Comparison of ENCODE assay signal across 16 cellular contexts in the genomic region with DNA sequence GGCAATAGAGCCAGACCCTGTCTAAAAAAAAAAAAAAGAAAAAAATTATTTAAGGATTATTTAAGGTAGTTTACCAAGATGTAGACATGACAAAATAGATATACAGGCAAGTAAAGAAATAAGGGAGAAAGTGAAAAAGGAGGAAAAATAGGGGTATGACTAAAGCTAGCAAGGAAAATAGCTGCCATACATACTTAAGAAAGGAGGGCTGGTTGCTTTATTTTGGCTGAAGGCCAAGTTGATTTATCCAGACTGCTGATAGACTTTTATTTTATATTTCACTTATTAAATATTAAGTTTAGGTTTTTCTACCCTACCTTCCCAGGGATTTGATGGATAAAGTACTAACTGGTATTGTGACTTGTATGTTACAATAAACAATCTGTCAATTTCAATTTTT. TPM values are rescaled to one million over a fixed set of nuclear protein-coding genes. Genes with fewer than 3 reads are reported as not detected.
DNase-seq lines count a peak whose midpoint lies in the region; ATAC-seq and TF ChIP-seq lines count a peak whose summit lies in the region.
"Had no signal": no experiment of that assay in that cellular context is flagged by ENCODE, and none has a peak within 500 bp of the region (broad histone marks: within the 10 kb centered on the region; RNA-seq: fewer than 3 reads in every experiment).

No MANE protein-coding gene starts in this region.

- no peak for TF ChIP-seq CTCF in fibroblast of lung (conservative IDR thresholded peaks at IDR 0.05 in 1 of 2, IDR thresholded peaks at IDR 0.05 in 1 of 2; ENCODE audit: low read depth in 1 of 2, low read length in 2 of 2)
- no peak for TF ChIP-seq CTCF in nephron progenitor cell (IDR thresholded peaks at IDR 0.05)

- POLR2A ChIA-PET in activated CD4-positive, alpha-beta memory T cell treated with anti-CD3 and anti-CD28 coated beads, Interleukin-2, amount 10 ng/mL, durations not matched to agents 7 days and 5 days (lab: Charles Lee), result interaction anchor here (0.9 to 2.8 kb wide), 2 partner anchors 9 to 11 kb away, joined by 3 to 17 read pairs; a partner anchor contains a TSS

- H3K27ac Mint-ChIP-seq in stimulated activated naive CD8-positive, alpha-beta T cell treated with anti-CD3 and anti-CD28 coated beads, Interleukin-15, Interleukin-2, amounts not matched to agents 100 ng/mL and 50 ng/mL, for 24 hours, result peak overlapping the region; percentile 97
- H3K27ac Mint-ChIP-seq in activated CD4-positive, alpha-beta memory T cell treated with anti-CD3 and anti-CD28 coated beads, Interleukin-2, amount 10 ng/mL, durations not matched to agents 7 days and 5 days, result peak overlapping the region; percentile 97
- H3K27ac Mint-ChIP-seq in nephron progenitor cell, result no peak overlapping the region
- H3K27ac Mint-ChIP-seq: activated B cell treated with CpG ODN at 0.5 μM for 24 hours had no signal

- H3K9me3 Mint-ChIP-seq in stimulated activated naive CD8-positive, alpha-beta T cell treated with anti-CD3 and anti-CD28 coated beads, Interleukin-15, Interleukin-2, amounts not matched to agents 100 ng/mL and 50 ng/mL, for 24 hours, result peaks cover 3% of the 10 kb centered on the region
- H3K9me3 Mint-ChIP-seq in activated CD4-positive, alpha-beta memory T cell treated with anti-CD3 and anti-CD28 coated beads, Interleukin-2, amount 10 ng/mL, durations not matched to agents 7 days and 5 days, result peaks cover 10% of the 10 kb centered on the region
- peaks cover 13% of the 10 kb centered on the region for H3K9me3 Mint-ChIP-seq in nephron progenitor cell

- no peak overlapping the region for H3K4me3 ChIP-seq in fibroblast of lung (replicated peaks in 1 of 4; ENCODE audit: control extremely low read depth in 1 of 4, insufficient read depth in 1 of 4, low read depth in 3 of 4, low read length in 4 of 4)
- H3K4me3 ChIP-seq: BLaER1 treated with 17β-estradiol and CSF1 and Interleukin-3, amounts not matched to agents 10 nM and 100 nM; heart right ventricle; left lung; right lobe of liver; stomach had no signal

- H3K4me1 ChIP-seq in fibroblast of lung (ENCODE audit: control insufficient read depth, extremely low read depth, insufficient read depth, low read length), result peaks cover 4% of the 10 kb centered on the region
- H3K4me1 ChIP-seq: left lung, right lobe of liver, stomach had no signal

- no peaks in the 10 kb centered on the region for H3K27me3 Mint-ChIP-seq in stimulated activated naive CD8-positive, alpha-beta T cell treated with anti-CD3 and anti-CD28 coated beads, Interleukin-15, Interleukin-2, amounts not matched to agents 100 ng/mL and 50 ng/mL, for 24 hours
- no peaks in the 10 kb centered on the region for H3K27me3 Mint-ChIP-seq in activated CD4-positive, alpha-beta memory T cell treated with anti-CD3 and anti-CD28 coated beads, Interleukin-2, amount 10 ng/mL, durations not matched to agents 7 days and 5 days
- peaks cover 6% of the 10 kb centered on the region for H3K27me3 Mint-ChIP-seq in nephron progenitor cell (ENCODE audit: low read depth, poor library complexity)
- H3K27me3 Mint-ChIP-seq: activated B cell treated with CpG ODN at 0.5 μM for 24 hours had no signal

- H3K4me2 ChIP-seq in fibroblast of lung (ENCODE audit: extremely low read depth, insufficient read depth, low read length), result no peak overlapping the region
- H3K4me2 ChIP-seq: KMS-11 had no signal

- peak overlapping the region; percentile 86 for H3K27ac ChIP-seq in fibroblast of lung (ENCODE audit: insufficient read depth, low read length)
- H3K27ac ChIP-seq: heart right ventricle, KMS-11, left lung, right lobe of liver, stomach had no signal

- peaks cover 34% of the 10 kb centered on the region for H3K4me1 Mint-ChIP-seq in stimulated activated naive CD8-positive, alpha-beta T cell treated with anti-CD3 and anti-CD28 coated beads, Interleukin-15, Interleukin-2, amounts not matched to agents 100 ng/mL and 50 ng/mL, for 24 hours (ENCODE audit: low read depth)
- H3K4me1 Mint-ChIP-seq in activated CD4-positive, alpha-beta memory T cell treated with anti-CD3 and anti-CD28 coated beads, Interleukin-2, amount 10 ng/mL, durations not matched to agents 7 days and 5 days, result peaks cover 61% of the 10 kb centered on the region
- H3K4me1 Mint-ChIP-seq in nephron progenitor cell, result no peaks in the 10 kb centered on the region
- H3K4me1 Mint-ChIP-seq: activated B cell treated with CpG ODN at 0.5 μM for 24 hours had no signal

- no peaks in the 10 kb centered on the region for H3K36me3 ChIP-seq in fibroblast of lung (ENCODE audit: control insufficient read depth, insufficient read depth, low read length)
- H3K36me3 ChIP-seq: BLaER1 treated with 17β-estradiol and CSF1 and Interleukin-3, amounts not matched to agents 10 nM and 100 nM; heart right ventricle; left lung; right lobe of liver; stomach had no signal

- H3K9ac ChIP-seq in fibroblast of lung (ENCODE audit: insufficient read depth, low read length), result no peak overlapping the region
- H3K9ac ChIP-seq: BLaER1 treated with 17β-estradiol and CSF1 and Interleukin-3, amounts not matched to agents 10 nM and 100 nM; KMS-11 had no signal

- ATAC-seq in stimulated activated naive CD8-positive, alpha-beta T cell treated with anti-CD3 and anti-CD28 coated beads, Interleukin-15, Interleukin-2, amounts not matched to agents 100 U/mL and 50 U/mL, for 24 hours, result no peak
- no peak for ATAC-seq in HG03280 (IDR thresholded peaks at IDR 0.05; ENCODE audit: unreplicated experiment)
- ATAC-seq: heart right ventricle, right lobe of liver had no signal

- H3K79me2 ChIP-seq in fibroblast of lung (ENCODE audit: control insufficient read depth, insufficient read depth, low read length), result no peaks in the 10 kb centered on the region

- CTCF ChIA-PET in activated CD4-positive, alpha-beta memory T cell treated with anti-CD3 and anti-CD28 coated beads, Interleukin-2, amount 10 ng/mL, durations not matched to agents 7 days and 5 days (lab: Charles Lee), result interaction anchor here (0.9 kb wide), 1 partner anchor 9 kb away, joined by 3 read pairs; a partner anchor contains a TSS

- no peaks in the 10 kb centered on the region for H3K9me3 ChIP-seq in fibroblast of lung (ENCODE audit: control insufficient read depth, insufficient read depth, low read depth, low read length)
- H3K9me3 ChIP-seq: left lung, right lobe of liver had no signal

- no peaks in the 10 kb centered on the region for H3K27me3 ChIP-seq in fibroblast of lung (ENCODE audit: control insufficient read depth, insufficient read depth, low read length)
- H3K27me3 ChIP-seq: BLaER1 treated with 17β-estradiol and CSF1 and Interleukin-3, amounts not matched to agents 10 nM and 100 nM; heart right ventricle; left lung; right lobe of liver; stomach had no signal

- no peak overlapping the region for H3K4me3 Mint-ChIP-seq in stimulated activated naive CD8-positive, alpha-beta T cell treated with anti-CD3 and anti-CD28 coated beads, Interleukin-15, Interleukin-2, amounts not matched to agents 100 ng/mL and 50 ng/mL, for 24 hours
- no peak overlapping the region for H3K4me3 Mint-ChIP-seq in activated CD4-positive, alpha-beta memory T cell treated with anti-CD3 and anti-CD28 coated beads, Interleukin-2, amount 10 ng/mL, durations not matched to agents 7 days and 5 days
- no peak overlapping the region for H3K4me3 Mint-ChIP-seq in nephron progenitor cell
- H3K4me3 Mint-ChIP-seq: activated B cell treated with CpG ODN at 0.5 μM for 24 hours had no signal

- no peak for DNase-seq in stimulated activated naive CD8-positive, alpha-beta T cell treated with anti-CD3 and anti-CD28 coated beads, Interleukin-15, Interleukin-2, amounts not matched to agents 100 U/mL and 50 U/mL, for 24 hours
- DNase-seq in activated CD4-positive, alpha-beta memory T cell treated with anti-CD3 and anti-CD28 coated beads, Interleukin-2, amount 10 ng/mL, durations not matched to agents 7 days and 5 days, result no peak
- peak; percentile 20 to 38 for DNase-seq in fibroblast of lung (ENCODE audit: low read depth in 2 of 2)
- no peak for DNase-seq in OCI-M1 (lab: John Stamatoyannopoulos, UW)
- DNase-seq in nephron progenitor cell, result no peak
- DNase-seq in HCEC 1CT, result no peak
- DNase-seq: activated B cell treated with CpG ODN at 0.5 μM for 24 hours, heart right ventricle, left lung, NCI-H2029, right lobe of liver, stomach had no signal

- H2AFZ ChIP-seq in fibroblast of lung (ENCODE audit: low read length), result no peak overlapping the region

- H4K20me1 ChIP-seq in fibroblast of lung (ENCODE audit: control insufficient read depth, extremely low read depth, insufficient read depth, low read length), result no peaks in the 10 kb centered on the region
- H4K20me1 ChIP-seq: BLaER1 treated with 17β-estradiol and CSF1 and Interleukin-3, amounts not matched to agents 10 nM and 100 nM had no signal

- H3K36me3 Mint-ChIP-seq in stimulated activated naive CD8-positive, alpha-beta T cell treated with anti-CD3 and anti-CD28 coated beads, Interleukin-15, Interleukin-2, amounts not matched to agents 100 ng/mL and 50 ng/mL, for 24 hours (ENCODE audit: low read depth), result no peaks in the 10 kb centered on the region
- peaks cover 18% of the 10 kb centered on the region for H3K36me3 Mint-ChIP-seq in activated CD4-positive, alpha-beta memory T cell treated with anti-CD3 and anti-CD28 coated beads, Interleukin-2, amount 10 ng/mL, durations not matched to agents 7 days and 5 days (ENCODE audit: low read depth)
- H3K36me3 Mint-ChIP-seq in nephron progenitor cell (ENCODE audit: low read depth), result no peaks in the 10 kb centered on the region

RNA-seq across cellular contexts. Expression of a gene that starts 8.3 kb away (rescaled TPM):
- 10 to 100 TPM; 48.8 to 50.6 TPM for total RNA-seq in activated CD4-positive, alpha-beta memory T cell treated with anti-CD3 and anti-CD28 coated beads, Interleukin-2, amount 10 ng/mL, durations not matched to agents 7 days and 5 days
- total RNA-seq in fibroblast of lung, result 23.9 and 27.2 TPM in 2 replicates
- polyA plus RNA-seq in fibroblast of lung, result 15.5 and 15.6 TPM in 2 replicates
- polyA plus RNA-seq in fibroblast of lung (2012), result 26.8 and 29.0 TPM in 2 replicates
- 9.2 and 12.7 TPM in 2 replicates for polyA minus RNA-seq in fibroblast of lung (ENCODE audit: low replicate concordance)

Comparison
In these comparisons a context has a peak if more than half of its experiments do, and no peak if none do; other contexts are left out.
1. DNase-seq: peak in fibroblast of lung (2 of 2); none in stimulated activated naive CD8-positive, alpha-beta T cell treated with anti-CD3 and anti-CD28 coated beads, Interleukin-15, Interleukin-2, amounts not matched to agents 100 U/mL and 50 U/mL, for 24 hours (single experiment), activated CD4-positive, alpha-beta memory T cell treated with anti-CD3 and anti-CD28 coated beads, Interleukin-2, amount 10 ng/mL, durations not matched to agents 7 days and 5 days (single experiment), OCI-M1 (single experiment), nephron progenitor cell (single experiment) and HCEC 1CT (single experiment).